8 cellular contexts compared by ENCODE assay signal in genomic region chr11:59097113-59097708, GRCh38. TPM values are rescaled to one million over a fixed set of nuclear protein-coding genes. Genes with fewer than 3 reads are reported as not detected.
DNase-seq lines count a peak whose midpoint lies in the region; ATAC-seq and TF ChIP-seq lines count a peak whose summit lies in the region.

No MANE protein-coding gene starts in this region.

- no peaks in the 10 kb centered on the region for H3K36me3 ChIP-seq in RWPE2 (ENCODE audit: low read depth)
- no peaks in the 10 kb centered on the region for H3K36me3 ChIP-seq in heart right ventricle

- no peaks in the 10 kb centered on the region for H3K27me3 ChIP-seq in RWPE2 (ENCODE audit: insufficient read depth, poor library complexity, severe bottlenecking)
- H3K27me3 ChIP-seq in heart right ventricle: peaks cover 0 to 45% (median 22%) of the 10 kb centered on the region in 7 donors

- H3K4me3 ChIP-seq in GM12864 (ENCODE audit: low read depth, low read length): no peak overlapping the region
- H3K4me3 ChIP-seq in RWPE2 (ENCODE audit: severe bottlenecking): no peak overlapping the region
- H3K4me3 ChIP-seq in heart right ventricle: no peak overlapping the region

- H3K9me3 ChIP-seq in RWPE2 (ENCODE audit: severe bottlenecking): no peaks in the 10 kb centered on the region
- H3K9me3 ChIP-seq in heart right ventricle: no peaks in the 10 kb centered on the region

- peak; percentile 42 for ATAC-seq in HG03095 (IDR thresholded peaks at IDR 0.05; ENCODE audit: unreplicated experiment)
- 0 out of 3 replicates have a peak, but pooled peaks have one; percentile 46 for ATAC-seq in RWPE2 (ENCODE audit: low read depth)
- ATAC-seq in heart right ventricle: peak in 1 of 8 donors; percentile 46
- no peak for ATAC-seq in GM19324 (IDR thresholded peaks at IDR 0.05; ENCODE audit: low FRiP score, unreplicated experiment)
- no peak for ATAC-seq in HG02840 (IDR thresholded peaks at IDR 0.05; ENCODE audit: low FRiP score, unreplicated experiment)

- no peak overlapping the region for H3K27ac ChIP-seq in RWPE2 (ENCODE audit: poor library complexity, severe bottlenecking)
- H3K27ac ChIP-seq in heart right ventricle: no peak overlapping the region

- no peak for DNase-seq in GM12864 (ENCODE audit: low read depth)
- DNase-seq in RWPE2 (ENCODE audit: low spot score): no peak
- DNase-seq in activated naive CD4-positive, alpha-beta T cell (lab: John Stamatoyannopoulos, UW): peak in 3 of 4 experiments; percentile 4 to 50 (median 18)
- DNase-seq in heart right ventricle: peak; percentile 23 to 54
- peak; percentile 32 for DNase-seq in smooth muscle cell of the brain vasculature (ENCODE audit: low read depth, low spot score)

- 90 to 92% methylated on average over 5 of the region's 5 CpGs for WGBS in heart right ventricle, 2 donors

- TF ChIP-seq CTCF in GM12864 (IDR thresholded peaks at IDR 0.05; ENCODE audit: low read depth, low read length, missing control alignments): peak; percentile 77
- TF ChIP-seq CTCF in RWPE2 (IDR thresholded peaks at IDR 0.05; ENCODE audit: poor library complexity, severe bottlenecking): peak; percentile 49
- TF ChIP-seq CTCF in heart right ventricle (IDR thresholded peaks at IDR 0.05): peak; percentile 41 to 74 (median 67)

- intact Hi-C loops in heart right ventricle (cut with DNase I): loop anchor here in 5 of 10 donors (2.0 to 10.0 kb wide), 4 partner anchors 40 to 60 kb away; no protein-coding TSS in a partner anchor

- H3K4me1 ChIP-seq in RWPE2 (ENCODE audit: insufficient read depth, poor library complexity, severe bottlenecking): no peaks in the 10 kb centered on the region
- H3K4me1 ChIP-seq in heart right ventricle: peaks cover 0 to 6% (median 0%) of the 10 kb centered on the region in 9 donors

RNA-seq across cellular contexts. Expression of gene FAM111B, which starts 9.8 kb away (rescaled TPM):
- 1 to 10 TPM in 2 of 10 donors, under 1 TPM in 6, not detected in 2; 0.11 to 3.1 (median 0.30) TPM for total RNA-seq in heart right ventricle
- polyA plus RNA-seq in heart right ventricle: under 1 TPM; 0.12 to 0.22 TPM

RNA-seq across cellular contexts. Expression of gene GLYATL1B, which starts 11.1 kb away (rescaled TPM):
- total RNA-seq in heart right ventricle: not detected
- not detected for polyA plus RNA-seq in heart right ventricle

RNA-seq across cellular contexts. Expression of gene FAM111A, which starts 45.4 kb away (rescaled TPM):
- total RNA-seq in heart right ventricle: 10 to 100 TPM in 2 of 10 donors, 1 to 10 TPM in 8; 4.0 to 18.6 (median 5.1) TPM
- polyA plus RNA-seq in heart right ventricle: 10 to 100 TPM in 1 of 2 donors, 1 to 10 TPM in 1; 2.9 to 22.5 TPM

Comparison
In these comparisons a context has a peak if more than half of its experiments do, and no peak if none do; other contexts are left out.
1. DNase-seq: peak in activated naive CD4-positive, alpha-beta T cell (3 of 4), heart right ventricle (2 of 2) and smooth muscle cell of the brain vasculature (single experiment); none in GM12864 (single experiment) and RWPE2 (single experiment).
2. ATAC-seq: peak in HG03095 (single experiment) and RWPE2 (single experiment); none in GM19324 (single experiment) and HG02840 (single experiment).
3. Peak in every context shown above with its lines, with median percentiles within 50 percentile points of each other: CTCF ChIP-seq.